ENCODE assay signal across 1 cellular context in the genomic region with DNA sequence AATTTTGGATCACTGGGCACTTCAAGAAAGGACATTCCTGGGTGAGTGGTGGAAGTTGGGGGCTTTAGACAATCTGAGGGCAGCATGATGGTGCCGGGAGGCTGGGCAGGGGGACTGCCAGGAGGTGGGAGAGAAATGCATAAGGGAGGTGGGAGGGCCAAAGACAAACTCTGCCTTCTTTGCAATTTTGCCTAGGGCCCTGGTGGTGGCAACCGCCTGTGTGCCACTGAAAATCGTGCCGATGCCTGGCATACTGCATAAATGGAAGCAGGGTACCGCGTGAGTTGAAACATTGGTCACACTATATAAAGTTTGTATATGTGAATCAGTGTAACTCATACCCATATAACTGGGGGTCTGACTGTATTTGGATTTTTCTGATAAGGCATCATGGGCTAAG.
TF ChIP-seq lines count a peak whose summit lies in the region.

No MANE protein-coding gene starts in this region.

TF ChIP-seq in GM12891, 5 proteins besides CTCF, POLR2A, EP300 and RAD21 (continued from another document):
- TF ChIP-seq SPI1 (IDR thresholded peaks at IDR 0.05; ENCODE audit: low read depth, low read length), result no peak
